ENCODE assay signal across 23 cellular contexts in the genomic region with DNA sequence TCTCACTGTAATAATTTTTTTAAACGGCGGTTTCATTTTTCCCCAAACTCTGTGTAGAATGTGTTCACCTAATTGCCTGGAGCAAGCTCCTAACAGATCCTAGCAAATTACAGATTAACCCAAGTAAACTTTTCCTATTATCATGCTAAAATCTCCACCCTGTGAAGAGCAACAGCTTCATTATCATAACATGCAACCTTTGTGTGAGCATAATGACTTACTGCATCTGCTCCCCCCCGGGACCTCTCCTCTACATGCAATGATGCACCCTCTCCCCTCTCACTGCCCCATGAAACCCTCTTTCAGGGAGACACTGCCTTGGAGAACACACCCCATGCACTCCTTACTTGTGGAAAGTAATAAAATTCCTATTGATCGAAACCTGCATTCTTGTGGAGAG.
DNase-seq lines count a peak whose midpoint lies in the region; TF ChIP-seq lines count a peak whose summit lies in the region.
"Had no signal": no experiment of that assay in that cellular context is flagged by ENCODE, and none has a peak within 500 bp of the region (broad histone marks: within the 10 kb centered on the region; RNA-seq: fewer than 3 reads in every experiment).

No MANE protein-coding gene starts in this region.

- DNase-seq in H7 (peak; percentile 37), NT2/D1 (ENCODE audit: low read depth, low spot score) (peak; percentile 76), neural progenitor cell (ENCODE audit: low spot score) (no peak), mucosa of gallbladder (ENCODE audit: low spot score) (no peak), D341Med (ENCODE audit: low spot score) (no peak), NCI-H2171 (lab: John Stamatoyannopoulos, UW) (no peak)
- DNase-seq: CD4-positive, alpha-beta T cell; COR-L47; GF-D8; KBM-7; MV-4-11; NCI-H1105; NCI-H146; NCI-H1930; NCI-H2107; NCI-H446; NCI-H524 treated with DMSO at 0.1 percent for 48 hours; NCI-H774; NK-92 treated with Interleukin-12 subunit alpha and Interleukin-12 subunit beta, amount 100 ng/mL, for 24 hours; PC-9; SJCRH30 had no signal

- H4K20me1 ChIP-seq in neural progenitor cell (ENCODE audit: low read depth) = no peaks in the 10 kb centered on the region
- H4K20me1 ChIP-seq: BLaER1 had no signal

- H3K36me3 Mint-ChIP-seq in neural progenitor cell = no peaks in the 10 kb centered on the region

- no peak overlapping the region for H3K4me3 Mint-ChIP-seq in neural progenitor cell
- H3K4me3 Mint-ChIP-seq: CD4-positive, alpha-beta T cell had no signal

- H3K4me1 Mint-ChIP-seq in neural progenitor cell = peaks cover 12% of the 10 kb centered on the region

- peak overlapping the region; percentile 44 for H2AFZ ChIP-seq in neural progenitor cell (replicated peaks)
- H2AFZ ChIP-seq: PC-9 had no signal

- H3K27me3 Mint-ChIP-seq in neural progenitor cell (ENCODE audit: insufficient read depth, low read depth) = peaks cover 2% of the 10 kb centered on the region
- H3K27me3 Mint-ChIP-seq: CD4-positive, alpha-beta T cell had no signal

- no peak overlapping the region for H3K4me2 ChIP-seq in neural progenitor cell
- H3K4me2 ChIP-seq: BLaER1, PC-9 had no signal

- H3K27me3 ChIP-seq in H7 (ENCODE audit: control insufficient read depth, insufficient read depth, low read length) (no peaks in the 10 kb centered on the region), NT2/D1 (ENCODE audit: insufficient read depth, insufficient read length) (peaks cover 42% of the 10 kb centered on the region), iPS-15b (ENCODE audit: control insufficient read depth, insufficient read depth, low read length) (no peaks in the 10 kb centered on the region), neural progenitor cell (no peaks in the 10 kb centered on the region)
- H3K27me3 ChIP-seq: BLaER1, SJCRH30 had no signal

- no peaks in the 10 kb centered on the region for H3K36me3 ChIP-seq in H7 (replicated peaks; ENCODE audit: control insufficient read depth, insufficient read depth, low read length)
- H3K36me3 ChIP-seq in NT2/D1 (ENCODE audit: insufficient read depth, insufficient read length, low read length) = no peaks in the 10 kb centered on the region
- no peaks in the 10 kb centered on the region for H3K36me3 ChIP-seq in iPS-15b (ENCODE audit: control insufficient read depth, insufficient read depth, low read length)
- H3K36me3 ChIP-seq in neural progenitor cell = peaks cover 7% of the 10 kb centered on the region
- H3K36me3 ChIP-seq: BLaER1, SJCRH30 had no signal

- H3K9me3 Mint-ChIP-seq in neural progenitor cell = no peaks in the 10 kb centered on the region

- H3K4me3 ChIP-seq in H7 (ENCODE audit: insufficient read depth, low read depth, low read length) = no peak overlapping the region
- no peak overlapping the region for H3K4me3 ChIP-seq in NT2/D1 (ENCODE audit: insufficient read length, low read depth)
- peak overlapping the region; percentile 23 for H3K4me3 ChIP-seq in iPS-15b (ENCODE audit: low read depth, low read length)
- no peak overlapping the region for H3K4me3 ChIP-seq in neural progenitor cell
- H3K4me3 ChIP-seq: BLaER1, PC-9, SJCRH30 had no signal

- H3K27ac ChIP-seq in neural progenitor cell = no peak overlapping the region
- H3K27ac ChIP-seq: BLaER1, PC-9, SJCRH30 had no signal

- H3K79me2 ChIP-seq in neural progenitor cell (ENCODE audit: low read depth) = no peaks in the 10 kb centered on the region

- H3K4me1 ChIP-seq in NT2/D1 (ENCODE audit: insufficient read depth, insufficient read length) (no peaks in the 10 kb centered on the region), iPS-15b (ENCODE audit: control insufficient read depth, insufficient read depth, low read length) (peaks cover 13% of the 10 kb centered on the region), neural progenitor cell (no peaks in the 10 kb centered on the region)
- H3K4me1 ChIP-seq: BLaER1, SJCRH30 had no signal

- H3K9me3 ChIP-seq in NT2/D1 (ENCODE audit: insufficient read depth, low read length) (peaks cover 30% of the 10 kb centered on the region), iPS-15b (ENCODE audit: control insufficient read depth, insufficient read depth, low read length) (no peaks in the 10 kb centered on the region), neural progenitor cell (ENCODE audit: low read depth) (no peaks in the 10 kb centered on the region)
- H3K9me3 ChIP-seq: BLaER1, SJCRH30 had no signal

- TF ChIP-seq CTCF in neural progenitor cell (IDR thresholded peaks at IDR 0.05) = no peak

- H3F3A ChIP-seq in neural progenitor cell (ENCODE audit: low read depth) = no peaks in the 10 kb centered on the region

- no peak overlapping the region for H3K27ac Mint-ChIP-seq in neural progenitor cell
- H3K27ac Mint-ChIP-seq: CD4-positive, alpha-beta T cell had no signal

- no peak overlapping the region for H3K9ac ChIP-seq in NT2/D1 (ENCODE audit: insufficient read length, low read depth)
- H3K9ac ChIP-seq in iPS-15b (ENCODE audit: low read depth, low read length) = no peak overlapping the region
- no peak overlapping the region for H3K9ac ChIP-seq in neural progenitor cell
- H3K9ac ChIP-seq: BLaER1 had no signal

Comparison
In these comparisons a context has a peak if more than half of its experiments do, and no peak if none do; other contexts are left out.
1. DNase-seq: peak in H7 (single experiment) and NT2/D1 (single experiment); none in neural progenitor cell (single experiment), mucosa of gallbladder (single experiment), D341Med (single experiment) and NCI-H2171 (single experiment).